1 cellular context compared by ENCODE assay signal in genomic region chr3:46709147-46709654, GRCh38.
TF ChIP-seq lines count a peak whose summit lies in the region.

No MANE protein-coding gene starts in this region.

TF ChIP-seq in K562, 482 proteins besides CTCF, POLR2A, EP300 and RAD21:
- TF ChIP-seq PRDM10 (IDR thresholded peaks at IDR 0.05; ENCODE audit: partially characterized antibody), result peak; percentile 63
- TF ChIP-seq SMARCA5 (IDR thresholded peaks at IDR 0.05), result no peak
- no peak for TF ChIP-seq ARNT (IDR thresholded peaks at IDR 0.05)
- no peak for TF ChIP-seq EGR1 (conservative IDR thresholded peaks at IDR 0.05)
